17 cellular contexts compared by ENCODE assay signal in genomic region chr2:5057895-5058294, GRCh38.
A peak's percentile ranks its signal among the peaks of the same experiment; 100 is the strongest.
DNase-seq lines count a peak whose midpoint lies in the region; ATAC-seq lines count a peak whose summit lies in the region.
"Had no signal": no experiment of that assay in that cellular context is flagged by ENCODE, and none has a peak within 500 bp of the region (broad histone marks: within the 10 kb centered on the region; RNA-seq: fewer than 3 reads in every experiment).

No MANE protein-coding gene starts in this region.

- ATAC-seq in HG03469 (IDR thresholded peaks at IDR 0.05; ENCODE audit: unreplicated experiment) = no peak
- ATAC-seq in HG03196 (IDR thresholded peaks at IDR 0.05; ENCODE audit: unreplicated experiment) = no peak
- ATAC-seq in HG03442 (IDR thresholded peaks at IDR 0.05; ENCODE audit: unreplicated experiment) = no peak
- ATAC-seq: stimulated activated naive CD8-positive, alpha-beta T cell treated with anti-CD3 and anti-CD28 coated beads, Interleukin-15, amount 100 ng/mL, for 72 hours; upper lobe of right lung had no signal

- DNase-seq in DMS53 (lab: John Stamatoyannopoulos, UW) (peak; percentile 86), NCI-H187 (lab: John Stamatoyannopoulos, UW) (peak; percentile 91 to 94), NCI-H510A (lab: John Stamatoyannopoulos, UW) (peak; percentile 96), kidney glomerular epithelial cell (lab: John Stamatoyannopoulos, UW) (peak; percentile 23), T-helper 1 cell (no peak)
- DNase-seq: activated CD4-positive, alpha-beta T cell treated with anti-CD3 and anti-CD28 coated beads, Interleukin-2, amount 50 U/mL, for 1 hour; activated naive CD4-positive, alpha-beta T cell treated with anti-CD3 and anti-CD28 coated beads for 36 hours; activated T-cell treated with anti-CD3 and anti-CD28 coated beads for 4 hours; CD4-positive, CD25-positive, alpha-beta regulatory T cell; EL; HCEC 1CT; hypothalamus; stimulated activated naive CD8-positive, alpha-beta T cell treated with anti-CD3 and anti-CD28 coated beads, Interleukin-15, amount 100 ng/mL, for 72 hours; upper lobe of right lung had no signal

Comparison
In these comparisons a context has a peak if more than half of its experiments do, and no peak if none do; other contexts are left out.
1. DNase-seq: peak in DMS53 (single experiment), NCI-H187 (2 of 2), NCI-H510A (single experiment) and kidney glomerular epithelial cell (single experiment); none in T-helper 1 cell (0 of 5).